ENCODE assay signal across 23 cellular contexts in the genomic region with DNA sequence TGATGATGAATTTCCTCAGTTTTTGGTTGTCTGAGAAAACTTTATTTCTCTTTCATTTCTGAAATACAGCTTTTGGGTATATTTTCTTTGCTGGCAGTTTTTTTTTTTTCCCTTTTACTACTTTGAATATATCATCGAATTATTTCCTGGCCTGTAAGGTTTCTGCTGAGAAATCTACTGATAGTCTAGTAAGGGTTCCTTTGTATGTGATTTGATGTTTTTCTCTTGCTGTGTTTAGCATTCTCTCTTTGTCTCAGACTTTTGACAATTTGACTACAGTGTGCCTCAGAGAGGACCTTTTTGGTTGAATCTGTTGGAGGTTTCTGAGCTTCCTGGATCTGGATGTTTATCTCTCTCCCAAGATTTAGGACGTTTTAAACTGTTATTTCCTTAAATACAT.
"Had no signal": no experiment of that assay in that cellular context is flagged by ENCODE, and none has a peak within 500 bp of the region (broad histone marks: within the 10 kb centered on the region; RNA-seq: fewer than 3 reads in every experiment).

No MANE protein-coding gene starts in this region.

- H3K4me1 ChIP-seq: colonic mucosa, esophagus muscularis mucosa, esophagus squamous epithelium, foreskin keratinocyte, gastroesophageal sphincter, heart left ventricle, heart right ventricle had no signal

- DNase-seq: colonic mucosa; cortex of kidney; dermis blood vessel endothelial cell; dorsolateral prefrontal cortex; effector CD4-positive, alpha-beta T cell; effector CD8-positive, alpha-beta T cell; effector memory CD4-positive, alpha-beta T cell; effector memory CD8-positive, alpha-beta T cell; endodermal cell; erythroblast; esophagus squamous epithelium; foreskin fibroblast; foreskin keratinocyte; foreskin melanocyte; gastrocnemius medialis; glutamatergic neuron; head of caudate nucleus; heart left ventricle; heart right ventricle had no signal

- H3K27ac ChIP-seq: colonic mucosa, coronary artery, dorsolateral prefrontal cortex, epithelial cell of prostate, esophagus muscularis mucosa, esophagus squamous epithelium, foreskin keratinocyte, gastrocnemius medialis, gastroesophageal sphincter, heart left ventricle, heart right ventricle had no signal

- H3K36me3 ChIP-seq: colonic mucosa, esophagus muscularis mucosa, esophagus squamous epithelium, gastrocnemius medialis, gastroesophageal sphincter, heart left ventricle, heart right ventricle had no signal

- H3K4me3 ChIP-seq: colonic mucosa, coronary artery, dorsolateral prefrontal cortex, esophagus muscularis mucosa, esophagus squamous epithelium, gastrocnemius medialis, gastroesophageal sphincter, heart left ventricle, heart right ventricle had no signal

- H3K27me3 ChIP-seq: colonic mucosa, dorsolateral prefrontal cortex, esophagus muscularis mucosa, esophagus squamous epithelium, foreskin keratinocyte, gastrocnemius medialis, gastroesophageal sphincter, heart left ventricle, heart right ventricle had no signal

- H3K9me3 ChIP-seq: colonic mucosa had no signal
